5 cellular contexts compared by ENCODE assay signal in genomic region chr7:76464959-76465358, GRCh38. TPM values are rescaled to one million over a fixed set of nuclear protein-coding genes. Genes with fewer than 3 reads are reported as not detected.
"Had no signal": no experiment of that assay in that cellular context is flagged by ENCODE, and none has a peak within 500 bp of the region (broad histone marks: within the 10 kb centered on the region; RNA-seq: fewer than 3 reads in every experiment).

No MANE protein-coding gene starts in this region.

RNA-seq across cellular contexts. Expression of gene ZP3, which starts 40.2 kb away (rescaled TPM):
- total RNA-seq: HepG2 had no signal
- polyA plus RNA-seq: HepG2 had no signal

RNA-seq across cellular contexts. Expression of gene UPK3B, which starts 45.4 kb away (rescaled TPM):
- total RNA-seq: H4, HepG2, HT1080 had no signal
- polyA plus RNA-seq: GM23248, HepG2, IgD-negative memory B cell had no signal

RNA-seq across cellular contexts. Expression of gene SSC4D, which starts 55.5 kb away (rescaled TPM):
- polyA plus RNA-seq: IgD-negative memory B cell had no signal
